Comparison of ENCODE assay signal across 7 cellular contexts in the genomic region with DNA sequence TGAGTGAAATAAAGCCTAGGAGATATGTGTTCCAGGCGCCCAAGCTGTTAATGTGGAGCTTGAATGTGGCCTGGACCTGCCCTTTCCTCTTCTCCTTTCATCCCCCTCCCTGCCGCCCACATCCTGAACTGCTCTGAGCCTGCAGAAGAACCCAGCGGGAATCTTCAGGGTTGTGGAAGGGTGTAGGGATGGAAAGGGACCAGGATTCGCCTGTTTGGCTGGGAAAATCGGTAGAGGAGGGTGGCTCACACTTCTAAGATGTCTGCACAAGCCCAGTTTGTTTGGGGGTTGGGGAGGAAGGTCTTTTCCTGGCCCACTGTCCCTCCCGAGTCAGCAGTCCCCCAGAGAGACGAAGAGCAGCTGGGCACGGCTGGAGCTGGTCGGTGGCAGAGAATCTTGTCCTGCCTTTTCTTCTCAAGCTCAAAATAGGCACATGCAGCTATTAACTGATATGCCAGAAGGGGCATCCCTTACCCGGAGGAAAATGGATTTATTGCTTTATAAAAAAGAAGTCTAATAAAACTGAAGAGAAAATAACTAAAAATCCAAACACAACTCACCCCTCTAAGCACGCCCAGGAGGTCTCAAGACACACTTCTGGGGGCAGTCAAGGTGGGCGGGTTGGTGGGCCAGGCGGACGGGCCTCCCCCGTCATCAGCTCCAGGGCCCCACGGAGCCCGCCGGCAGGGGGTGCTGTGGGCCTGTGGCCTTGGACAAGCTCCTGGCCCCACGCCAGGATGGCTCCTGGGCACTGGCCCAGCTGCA.
DNase-seq lines count a peak whose midpoint lies in the region; ATAC-seq and TF ChIP-seq lines count a peak whose summit lies in the region.

No MANE protein-coding gene starts in this region.

- no peak for ATAC-seq in HG02884 (IDR thresholded peaks at IDR 0.05; ENCODE audit: unreplicated experiment)

- H3K27ac ChIP-seq in VCaP = peak overlapping the region; percentile 67

- peak; percentile 58 for DNase-seq in NCI-H1092 treated with DMSO at 0.1 percent for 48 hours (lab: John Stamatoyannopoulos, UW)
- DNase-seq in T47D (ENCODE audit: low read depth in 1 of 2, low spot score in 1 of 2) = peak; percentile 66 to 74
- DNase-seq in islet precursor cell = peak; percentile 94
- peak; percentile 82 for DNase-seq in stimulated activated CD4-positive, alpha-beta T cell treated with anti-CD3 and anti-CD28 coated beads, Interleukin-15, amount 100 ng/mL, for 24 hours

- in situ Hi-C loops in T47D (cut with HindIII; ENCODE audit: low pct_unique_long_range_greater_than_20kb, low sequenced_read_pairs) = no loop called here

- peak; percentile 87 for TF ChIP-seq CTCF in GM12872 (IDR thresholded peaks at IDR 0.05; ENCODE audit: insufficient read depth, low read depth, low read length)
- peak; percentile 99 for TF ChIP-seq CTCF in VCaP (conservative IDR thresholded peaks at IDR 0.05)
